In the genomic region with DNA sequence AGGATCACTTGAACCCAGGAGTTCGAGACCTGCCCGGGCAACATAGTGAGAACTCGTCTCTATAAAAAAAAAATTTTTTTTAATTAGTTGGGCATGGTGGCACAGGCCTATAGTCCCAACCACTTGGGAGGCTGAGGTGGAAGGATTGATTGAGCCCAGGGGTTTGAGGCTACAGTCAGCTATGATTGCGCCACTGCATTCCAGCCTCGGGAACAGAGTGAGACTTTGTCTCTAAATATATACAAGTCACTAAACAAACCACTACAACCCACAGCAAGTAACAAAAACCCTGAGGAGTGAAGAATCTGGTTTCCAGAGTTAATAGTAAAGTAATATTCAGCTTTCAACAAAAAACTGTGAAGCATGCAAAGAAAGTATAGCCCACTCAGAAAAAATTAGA, we compare ENCODE assay signal across 22 cellular contexts. TPM values are rescaled to one million over a fixed set of nuclear protein-coding genes. Genes with fewer than 3 reads are reported as not detected.
DNase-seq lines count a peak whose midpoint lies in the region; ATAC-seq and TF ChIP-seq lines count a peak whose summit lies in the region.
"Had no signal": no experiment of that assay in that cellular context is flagged by ENCODE, and none has a peak within 500 bp of the region (broad histone marks: within the 10 kb centered on the region; RNA-seq: fewer than 3 reads in every experiment).

No MANE protein-coding gene starts in this region.

- TF ChIP-seq CTCF in A673 (conservative IDR thresholded peaks at IDR 0.05; ENCODE audit: low read depth, low read length), result no peak
- TF ChIP-seq CTCF in fibroblast of pulmonary artery (IDR thresholded peaks at IDR 0.05; ENCODE audit: low read length, missing control alignments), result no peak

- no peak overlapping the region for H3K4me3 ChIP-seq in A673 (ENCODE audit: low read depth, low read length, poor library complexity, severe bottlenecking)
- H3K4me3 ChIP-seq in adipocyte (ENCODE audit: low read length), result no peak overlapping the region
- no peak overlapping the region for H3K4me3 ChIP-seq in fibroblast of pulmonary artery (replicated peaks; ENCODE audit: low read depth, low read length)
- H3K4me3 ChIP-seq: MG63, SK-N-MC had no signal

- no peak for ATAC-seq in GM21737 (IDR thresholded peaks at IDR 0.05; ENCODE audit: unreplicated experiment)
- ATAC-seq in HG02642 (IDR thresholded peaks at IDR 0.05; ENCODE audit: poor library complexity, unreplicated experiment), result no peak
- ATAC-seq: PC-3, T-cell had no signal

- no peak overlapping the region for H3K27ac ChIP-seq in A673 (ENCODE audit: low read depth, low read length, poor library complexity, severe bottlenecking)
- H3K27ac ChIP-seq: SK-N-MC had no signal

- no TSS peak for BruUV-seq in A673 (replicated peaks; lab: Mats Ljungman, UMichigan)

- H3K9me3 ChIP-seq in A673 (ENCODE audit: low read depth, low read length, poor library complexity, severe bottlenecking) (no peaks in the 10 kb centered on the region), adipocyte (ENCODE audit: control insufficient read depth, low read length) (no peaks in the 10 kb centered on the region)

- intact Hi-C loops in A673 (cut with micrococcal nuclease; ENCODE audit: unreplicated experiment), result no loop called here

- POLR2A ChIA-PET in A673 (lab: Charles Lee; ENCODE audit: low non-redundant PET), result no interaction called here

- DNase-seq in A673 (ENCODE audit: low spot score), result peak; percentile 14
- DNase-seq in HCEC 1CT, result peak; percentile 23
- peak; percentile 10 for DNase-seq in adipocyte (ENCODE audit: low read depth)
- DNase-seq in fibroblast of pulmonary artery (ENCODE audit: low read depth), result peak; percentile 27
- no peak for DNase-seq in RKO (ENCODE audit: low spot score)
- DNase-seq in iPS-NIHi11 (ENCODE audit: low spot score), result no peak
- DNase-seq: AML-193; DMS 273 treated with DMSO at 0.1 percent for 48 hours; H9; KG1; MG63; NCI-H1417 treated with DMSO at 0.1 percent for 48 hours; NCI-H2029; NCI-H2171; NCI-H446; NCI-H69; NK-92 treated with Interleukin-12 subunit alpha and Interleukin-12 subunit beta, amount 100 ng/mL, for 24 hours; PC-3; T-cell had no signal

- H3K27me3 ChIP-seq in A673 (replicated peaks; ENCODE audit: insufficient read depth, low read depth, low read length, poor library complexity) (no peaks in the 10 kb centered on the region), adipocyte (replicated peaks; ENCODE audit: control insufficient read depth, insufficient read depth, low read length) (no peaks in the 10 kb centered on the region)
- H3K27me3 ChIP-seq: MG63 had no signal

- peaks cover 39% of the 10 kb centered on the region for H3K36me3 ChIP-seq in A673 (ENCODE audit: insufficient read depth, low read length, poor library complexity, severe bottlenecking)
- no peaks in the 10 kb centered on the region for H3K36me3 ChIP-seq in adipocyte (ENCODE audit: control insufficient read depth, insufficient read depth, low read length, severe bottlenecking)

- H3K9ac ChIP-seq in adipocyte (ENCODE audit: low read length), result no peak overlapping the region

- CTCF ChIA-PET in A673 (lab: Charles Lee), result interaction anchor here (0.6 kb wide), 1 partner anchor 191 kb away, joined by 4 read pairs; the partner anchor contains the start of gene EXOC6

- no peaks in the 10 kb centered on the region for H3K4me1 ChIP-seq in A673 (ENCODE audit: insufficient read depth, low read length, poor library complexity, severe bottlenecking)
- no peaks in the 10 kb centered on the region for H3K4me1 ChIP-seq in adipocyte (ENCODE audit: control insufficient read depth, insufficient read depth, low read length)

RNA-seq across cellular contexts. Expression of gene HHEX, which starts 32.7 kb away (rescaled TPM):
- 8.4 and 12.1 TPM in 2 replicates for total RNA-seq in A673 (2021)

Comparison
In these comparisons a context has a peak if more than half of its experiments do, and no peak if none do; other contexts are left out.
1. DNase-seq: peak in A673 (single experiment), HCEC 1CT (single experiment), adipocyte (single experiment) and fibroblast of pulmonary artery (single experiment); none in RKO (single experiment) and iPS-NIHi11 (single experiment).